ENCODE assay signal across 9 cellular contexts in genomic region chr19:48638831-48639381, GRCh38. TPM values are rescaled to one million over a fixed set of nuclear protein-coding genes. Genes with fewer than 3 reads are reported as not detected.
DNase-seq lines count a peak whose midpoint lies in the region; ATAC-seq and TF ChIP-seq lines count a peak whose summit lies in the region.
"Had no signal": no experiment of that assay in that cellular context is flagged by ENCODE, and none has a peak within 500 bp of the region (broad histone marks: within the 10 kb centered on the region; RNA-seq: fewer than 3 reads in every experiment).

No MANE protein-coding gene starts in this region.

- no peak for ATAC-seq in GM19463 (IDR thresholded peaks at IDR 0.05; ENCODE audit: unreplicated experiment)

- no peaks in the 10 kb centered on the region for H3K9me3 ChIP-seq in CD8-positive, alpha-beta memory T cell (ENCODE audit: low read length)
- H3K9me3 ChIP-seq in ectodermal cell (ENCODE audit: control insufficient read depth, low read length), result no peaks in the 10 kb centered on the region
- H3K9me3 ChIP-seq in ovary, result no peaks in the 10 kb centered on the region
- H3K9me3 ChIP-seq: SJSA1 had no signal

- peak overlapping the region; percentile 93 for H3K4me3 ChIP-seq in CD8-positive, alpha-beta memory T cell (ENCODE audit: low read length)
- H3K4me3 ChIP-seq in ectodermal cell (ENCODE audit: insufficient read depth, low read depth, low read length) (peak overlapping the region; percentile 3), ovary (no peak overlapping the region)

- TF ChIP-seq POLR2A in ovary (IDR thresholded peaks at IDR 0.05), result no peak

- H3K4me1 ChIP-seq in CD8-positive, alpha-beta memory T cell (ENCODE audit: insufficient read depth, low read length), result peaks cover 30% of the 10 kb centered on the region
- H3K4me1 ChIP-seq in ectodermal cell (ENCODE audit: control insufficient read depth, insufficient read depth, low read length) (peaks cover 13% of the 10 kb centered on the region), ovary (ENCODE audit: insufficient read depth) (peaks cover 7% of the 10 kb centered on the region)

- peaks cover 35 to 56% (median 39%) of the 10 kb centered on the region in 3 donors for H3K4me1 Mint-ChIP-seq in CD8-positive, alpha-beta memory T cell

- POLR2A ChIA-PET in CD8-positive, alpha-beta memory T cell (lab: Charles Lee), result interaction anchor here (0.6 kb wide), 1 partner anchor 137 kb away, joined by 3 read pairs; no protein-coding TSS in a partner anchor

- intact Hi-C loops in ovary (cut with DNase I), result no loop called here

- CTCF ChIA-PET in CD8-positive, alpha-beta memory T cell (lab: Charles Lee), result no interaction called here

- peak overlapping the region; percentile 82 to 100 (median 96) for H3K27ac Mint-ChIP-seq in CD8-positive, alpha-beta memory T cell

- no peaks in the 10 kb centered on the region for H3K27me3 ChIP-seq in CD8-positive, alpha-beta memory T cell (ENCODE audit: insufficient read depth, low read length, poor library complexity, severe bottlenecking)
- H3K27me3 ChIP-seq in ectodermal cell (ENCODE audit: control insufficient read depth, insufficient read depth, low read length, poor library complexity, severe bottlenecking) (peaks cover 10% of the 10 kb centered on the region), ovary (no peaks in the 10 kb centered on the region)

- H3K27me3 Mint-ChIP-seq in CD8-positive, alpha-beta memory T cell, result peaks cover 0 to 2% of the 10 kb centered on the region in 2 donors

- peaks cover 0 to 2% (median 0%) of the 10 kb centered on the region in 5 donors for H3K9me3 Mint-ChIP-seq in CD8-positive, alpha-beta memory T cell

- no peak for DNase-seq in CD8-positive, alpha-beta memory T cell
- DNase-seq in OCI-M1 (lab: John Stamatoyannopoulos, UW) (peak; percentile 57), ovary (peak in 4 of 5 donors; percentile 57 to 77 (median 70)), SKM-1 treated with dmso at 0.1 percent for 144 hours (lab: John Stamatoyannopoulos, UW; ENCODE audit: unreplicated experiment) (no peak), medulla oblongata (ENCODE audit: extremely low spot score) (no peak)
- DNase-seq in activated effector memory CD4-positive, alpha-beta T cell treated with anti-CD3 and anti-CD28 coated beads, Interleukin-2, amount 50 U/mL, for 16 hours, result no peak

- WGBS in ectodermal cell, 2 experiments, result 87 to 89% methylated on average over 16 of the region's 16 CpGs
- 71 to 73% (median 71%) methylated on average over 16 of the region's 16 CpGs for WGBS in ovary, 3 donors

- peak overlapping the region; percentile 97 for H3K27ac ChIP-seq in CD8-positive, alpha-beta memory T cell (ENCODE audit: low read depth, low read length)
- H3K27ac ChIP-seq in ectodermal cell (ENCODE audit: insufficient read depth, low read depth, low read length, poor library complexity, severe bottlenecking) (peak overlapping the region; percentile 67), ovary (peak overlapping the region; percentile 89 to 93)
- H3K27ac ChIP-seq: SJSA1 had no signal

- no peak for TF ChIP-seq CTCF in ovary (IDR thresholded peaks at IDR 0.05)

- H3K36me3 Mint-ChIP-seq in CD8-positive, alpha-beta memory T cell, result peaks cover 0 to 18% (median 0%) of the 10 kb centered on the region in 3 donors

- H3K36me3 ChIP-seq in CD8-positive, alpha-beta memory T cell (ENCODE audit: insufficient read depth, low read length), result no peaks in the 10 kb centered on the region
- H3K36me3 ChIP-seq in ectodermal cell (ENCODE audit: control insufficient read depth, insufficient read depth, low read length), result no peaks in the 10 kb centered on the region
- H3K36me3 ChIP-seq in ovary, result no peaks in the 10 kb centered on the region
- H3K36me3 ChIP-seq: SJSA1 had no signal

- no peak for TF ChIP-seq EP300 in ovary (IDR thresholded peaks at IDR 0.05)

- H3K4me3 Mint-ChIP-seq in CD8-positive, alpha-beta memory T cell, result peak overlapping the region; percentile 84 to 100 (median 98)

RNA-seq across cellular contexts. Expression of gene DBP, which starts 1.7 kb away (rescaled TPM):
- 10 to 100 TPM; 10.9 to 12.1 TPM for total RNA-seq in CD8-positive, alpha-beta memory T cell
- polyA plus RNA-seq in CD8-positive, alpha-beta memory T cell, result 84.1 TPM
- 16.9 TPM for polyA plus RNA-seq in ectodermal cell (2013, experiment 1 of 4)
- 14.6 TPM for polyA plus RNA-seq in ectodermal cell (2013, experiment 2 of 4)
- 14.9 TPM for polyA plus RNA-seq in ectodermal cell (2013, experiment 3 of 4)
- polyA plus RNA-seq in ectodermal cell (2013, experiment 4 of 4), result 16.8 TPM
- total RNA-seq in ovary, result 10 to 100 TPM; 19.7 to 69.8 (median 34.6) TPM
- polyA plus RNA-seq in ovary, result 10 to 100 TPM; 19.8 to 29.0 TPM

RNA-seq across cellular contexts. Expression of gene CA11, which starts 7.1 kb away (rescaled TPM):
- total RNA-seq in CD8-positive, alpha-beta memory T cell, result 10 to 100 TPM; 12.7 to 13.0 TPM
- polyA plus RNA-seq in CD8-positive, alpha-beta memory T cell, result 8.3 TPM
- polyA plus RNA-seq in ectodermal cell (2013, experiment 1 of 4), result 111 TPM
- 97.1 TPM for polyA plus RNA-seq in ectodermal cell (2013, experiment 2 of 4)
- 87.7 TPM for polyA plus RNA-seq in ectodermal cell (2013, experiment 3 of 4)
- polyA plus RNA-seq in ectodermal cell (2013, experiment 4 of 4), result 96.2 TPM
- 10 to 100 TPM; 14.9 to 52.5 (median 40.8) TPM for total RNA-seq in ovary
- 10 to 100 TPM; 43.1 to 53.1 TPM for polyA plus RNA-seq in ovary
- total RNA-seq: SJSA1 had no signal

RNA-seq across cellular contexts. Expression of gene SPHK2, which starts 19.6 kb away (rescaled TPM):
- total RNA-seq in CD8-positive, alpha-beta memory T cell, result 10 to 100 TPM; 37.5 to 38.5 TPM
- 10.2 TPM for polyA plus RNA-seq in CD8-positive, alpha-beta memory T cell
- polyA plus RNA-seq in ectodermal cell (2013, experiment 1 of 4), result 37.4 TPM
- 42.1 TPM for polyA plus RNA-seq in ectodermal cell (2013, experiment 2 of 4)
- 26.8 TPM for polyA plus RNA-seq in ectodermal cell (2013, experiment 3 of 4)
- polyA plus RNA-seq in ectodermal cell (2013, experiment 4 of 4), result 32.2 TPM
- 10 to 100 TPM; 12.3 to 37.2 (median 27.0) TPM for total RNA-seq in ovary
- 10 to 100 TPM in 1 of 2 donors, 1 to 10 TPM in 1; 2.9 to 24.5 TPM for polyA plus RNA-seq in ovary

RNA-seq across cellular contexts. Expression of gene RPL18, which starts 19.9 kb away (rescaled TPM):
- 1,000 to 10,000 TPM; 1,778 to 1,810 TPM for total RNA-seq in CD8-positive, alpha-beta memory T cell
- 1,821 TPM for polyA plus RNA-seq in CD8-positive, alpha-beta memory T cell
- polyA plus RNA-seq in ectodermal cell (2013, experiment 1 of 4), result 1,711 TPM
- 1,723 TPM for polyA plus RNA-seq in ectodermal cell (2013, experiment 2 of 4)
- polyA plus RNA-seq in ectodermal cell (2013, experiment 3 of 4), result 1,581 TPM
- polyA plus RNA-seq in ectodermal cell (2013, experiment 4 of 4), result 1,728 TPM
- 1,000 to 10,000 TPM; 2,699 to 8,435 (median 3,584) TPM for total RNA-seq in ovary
- 1,000 to 10,000 TPM; 1,780 to 6,110 TPM for polyA plus RNA-seq in ovary

RNA-seq across cellular contexts. Expression of gene FAM83E, which starts 24.0 kb away (rescaled TPM):
- 1 to 10 TPM; 3.7 to 5.4 TPM for total RNA-seq in CD8-positive, alpha-beta memory T cell
- polyA plus RNA-seq in CD8-positive, alpha-beta memory T cell, result not detected
- 0.26 TPM for polyA plus RNA-seq in ectodermal cell (2013, experiment 1 of 4)
- 1.2 TPM for polyA plus RNA-seq in ectodermal cell (2013, experiment 2 of 4)
- polyA plus RNA-seq in ectodermal cell (2013, experiment 3 of 4), result 1.1 TPM
- 1.0 TPM for polyA plus RNA-seq in ectodermal cell (2013, experiment 4 of 4)
- total RNA-seq in ovary, result 1 to 10 TPM in 5 of 7 donors, not detected in 2; 1.1 to 6.9 (median 1.5) TPM
- polyA plus RNA-seq in ovary, result under 1 TPM in 1 of 2 donors, not detected in 1; 0.16 TPM

Comparison
In these comparisons a context has a peak if more than half of its experiments do, and no peak if none do; other contexts are left out.
1. DNase-seq: peak in OCI-M1 (single experiment) and ovary (4 of 5); none in CD8-positive, alpha-beta memory T cell (0 of 5), SKM-1 treated with dmso at 0.1 percent for 144 hours (single experiment), medulla oblongata (single experiment) and activated effector memory CD4-positive, alpha-beta T cell treated with anti-CD3 and anti-CD28 coated beads, Interleukin-2, amount 50 U/mL, for 16 hours (single experiment).
2. Peak in every context shown above with its lines, with median percentiles within 50 percentile points of each other: H3K27ac ChIP-seq.